Comparison of ENCODE assay signal across 18 cellular contexts in the genomic region with DNA sequence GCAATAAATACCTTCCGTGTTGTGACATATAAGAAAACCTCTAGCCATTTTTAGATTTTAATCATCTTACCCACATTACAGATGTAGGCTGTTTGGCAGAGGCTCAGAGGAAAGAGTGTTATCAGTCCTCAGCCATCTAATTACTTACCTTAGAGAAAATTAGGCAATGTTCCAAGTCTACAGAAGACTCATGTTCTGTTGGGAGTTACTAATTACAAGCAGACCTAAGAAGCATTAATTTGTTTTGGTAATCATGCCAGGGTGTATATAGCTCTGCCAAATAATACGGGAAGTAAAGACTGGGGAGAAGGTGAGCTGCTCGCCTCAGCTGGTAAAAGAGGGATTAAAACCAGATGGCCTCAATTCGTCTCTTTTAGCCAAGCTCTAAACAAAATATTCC.
DNase-seq lines count a peak whose midpoint lies in the region; ATAC-seq and FAIRE-seq lines count a peak whose summit lies in the region.
"Had no signal": no experiment of that assay in that cellular context is flagged by ENCODE, and none has a peak within 500 bp of the region (broad histone marks: within the 10 kb centered on the region; RNA-seq: fewer than 3 reads in every experiment).

No MANE protein-coding gene starts in this region.

- H3K9me3 Mint-ChIP-seq in activated T-cell treated with anti-CD3 and anti-CD28 coated beads, Interleukin-2, amount 50 U/mL, for 24 hours: peaks cover 26% of the 10 kb centered on the region
- H3K9me3 Mint-ChIP-seq in activated T-cell treated with anti-CD3 and anti-CD28 coated beads, Interleukin-2, amount 50 U/mL, for 4 hours: peaks cover 19% of the 10 kb centered on the region

- no peak for DNase-seq in activated T-cell treated with anti-CD3 and anti-CD28 coated beads, Interleukin-2, amount 50 U/mL, for 24 hours
- DNase-seq in activated T-cell treated with anti-CD3 and anti-CD28 coated beads, Interleukin-2, amount 50 U/mL, for 4 hours: no peak
- peak; percentile 11 for DNase-seq in NCI-H1436 treated with DMSO at 0.1 percent for 48 hours (lab: John Stamatoyannopoulos, UW)
- no peak for DNase-seq in T-helper 17 cell
- DNase-seq in sciatic nerve (ENCODE audit: low spot score): no peak
- DNase-seq in RCC 7860 (ENCODE audit: low spot score): no peak
- no peak for DNase-seq in mesenteric fat pad (ENCODE audit: low spot score)
- DNase-seq: glutamatergic neuron; H7; IMR-90; NCI-H146; NK-92 treated with Interleukin-12 subunit alpha and Interleukin-12 subunit beta, amount 100 ng/mL, for 24 hours; occipital lobe; SHP77; stimulated activated naive CD4-positive, alpha-beta T cell treated with Interleukin-2 at 50 U/mL for 16 hours had no signal

- no peak for FAIRE-seq in RCC 7860 (lab: Jason Lieb, UNC)
- FAIRE-seq: keratinocyte, urothelium cell line had no signal

- intact Hi-C loops in sciatic nerve (cut with DNase I): no loop called here

- H3K36me3 Mint-ChIP-seq in activated T-cell treated with anti-CD3 and anti-CD28 coated beads, Interleukin-2, amount 50 U/mL, for 24 hours (ENCODE audit: low read depth): peaks cover 92% of the 10 kb centered on the region
- peaks cover 58% of the 10 kb centered on the region for H3K36me3 Mint-ChIP-seq in activated T-cell treated with anti-CD3 and anti-CD28 coated beads, Interleukin-2, amount 50 U/mL, for 4 hours (ENCODE audit: insufficient read depth)
- no peaks in the 10 kb centered on the region for H3K36me3 Mint-ChIP-seq in T-helper 17 cell (ENCODE audit: low read depth)

- H3K27ac Mint-ChIP-seq in activated T-cell treated with anti-CD3 and anti-CD28 coated beads, Interleukin-2, amount 50 U/mL, for 24 hours: peak overlapping the region; percentile 47
- H3K27ac Mint-ChIP-seq in T-helper 17 cell: peak overlapping the region; percentile 53

- peaks cover 35% of the 10 kb centered on the region for H3K4me1 Mint-ChIP-seq in activated T-cell treated with anti-CD3 and anti-CD28 coated beads, Interleukin-2, amount 50 U/mL, for 24 hours (ENCODE audit: low read depth)
- peaks cover 20% of the 10 kb centered on the region for H3K4me1 Mint-ChIP-seq in activated T-cell treated with anti-CD3 and anti-CD28 coated beads, Interleukin-2, amount 50 U/mL, for 4 hours (ENCODE audit: low read depth)
- no peaks in the 10 kb centered on the region for H3K4me1 Mint-ChIP-seq in T-helper 17 cell

- no peak for ATAC-seq in activated T-cell treated with anti-CD3 and anti-CD28 coated beads, Interleukin-2, amount 50 U/mL, for 4 hours
- ATAC-seq in T-helper 17 cell: peak; percentile 63
- peak; percentile 45 for ATAC-seq in sciatic nerve
- no peak for ATAC-seq in GM18519 (IDR thresholded peaks at IDR 0.05; ENCODE audit: low FRiP score, unreplicated experiment)

- no peaks in the 10 kb centered on the region for H3K9me3 ChIP-seq in T-helper 17 cell (ENCODE audit: control insufficient read depth, low read length, poor library complexity, severe bottlenecking)

- no peak overlapping the region for H3K4me3 Mint-ChIP-seq in activated T-cell treated with anti-CD3 and anti-CD28 coated beads, Interleukin-2, amount 50 U/mL, for 24 hours
- no peak overlapping the region for H3K4me3 Mint-ChIP-seq in activated T-cell treated with anti-CD3 and anti-CD28 coated beads, Interleukin-2, amount 50 U/mL, for 4 hours
- peak overlapping the region; percentile 37 for H3K4me3 Mint-ChIP-seq in T-helper 17 cell

- H3K27me3 Mint-ChIP-seq in activated T-cell treated with anti-CD3 and anti-CD28 coated beads, Interleukin-2, amount 50 U/mL, for 24 hours: no peaks in the 10 kb centered on the region
- H3K27me3 Mint-ChIP-seq in activated T-cell treated with anti-CD3 and anti-CD28 coated beads, Interleukin-2, amount 50 U/mL, for 4 hours (ENCODE audit: low read depth): no peaks in the 10 kb centered on the region
- H3K27me3 Mint-ChIP-seq in T-helper 17 cell: no peaks in the 10 kb centered on the region

Comparison
In these comparisons a context has a peak if more than half of its experiments do, and no peak if none do; other contexts are left out.
1. ATAC-seq: peak in T-helper 17 cell (single experiment) and sciatic nerve (single experiment); none in activated T-cell treated with anti-CD3 and anti-CD28 coated beads, Interleukin-2, amount 50 U/mL, for 4 hours (0 of 2) and GM18519 (single experiment).